Comparison of ENCODE assay signal across 22 cellular contexts in the genomic region with DNA sequence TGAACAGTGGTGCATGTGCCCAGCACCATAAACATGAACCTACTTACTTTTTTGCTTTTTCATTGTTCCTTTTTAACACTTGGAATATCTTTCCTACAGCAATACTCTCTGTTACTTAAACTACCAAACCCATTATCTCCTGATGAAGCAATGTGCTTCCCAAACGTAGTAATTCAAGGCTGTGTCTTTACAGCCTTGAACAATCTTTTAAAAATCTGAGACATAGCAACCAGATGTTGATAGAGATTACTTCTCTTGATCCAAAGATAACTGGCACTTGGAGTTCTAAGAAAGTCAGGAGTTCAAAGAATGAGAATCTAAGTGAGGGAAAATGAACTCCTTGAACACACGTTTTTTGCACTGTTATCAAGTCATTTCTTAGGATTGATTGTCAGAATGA.
"Had no signal": no experiment of that assay in that cellular context is flagged by ENCODE, and none has a peak within 500 bp of the region (broad histone marks: within the 10 kb centered on the region; RNA-seq: fewer than 3 reads in every experiment).

No MANE protein-coding gene starts in this region.

- FAIRE-seq: kidney had no signal

- DNase-seq: dorsolateral prefrontal cortex; effector CD4-positive, alpha-beta T cell; gastrocnemius medialis; head of caudate nucleus; kidney; left lung; mesenchymal stem cell; naive thymus-derived CD8-positive, alpha-beta T cell; nephron progenitor cell; nucleus accumbens; psoas muscle; right cardiac atrium; sigmoid colon; stimulated activated CD4-positive, alpha-beta T cell treated with anti-CD3 and anti-CD28 coated beads, Interleukin-2, amount 100 ng/mL, for 24 hours; stimulated activated CD4-positive, alpha-beta T cell treated with anti-CD3 and anti-CD28 coated beads, Interleukin-4, amount 100 ng/mL, for 24 hours; stimulated activated naive CD8-positive, alpha-beta T cell treated with anti-CD3 and anti-CD28 coated beads, Interleukin-15, Interleukin-2, amounts not matched to agents 100 U/mL and 50 U/mL, for 24 hours; substantia nigra; testis; tibial artery; upper lobe of right lung; uterus had no signal

- H3K27me3 ChIP-seq: dorsolateral prefrontal cortex, gastrocnemius medialis, left lung, sigmoid colon, testis, tibial artery, upper lobe of right lung, uterus had no signal

- H3K27ac ChIP-seq: dorsolateral prefrontal cortex, gastrocnemius medialis, left lung, psoas muscle, sigmoid colon, testis, tibial artery, upper lobe of right lung, uterus had no signal

- H3K4me1 ChIP-seq: testis had no signal

- H3K36me3 ChIP-seq: gastrocnemius medialis, left lung, sigmoid colon, upper lobe of right lung, uterus had no signal

- ATAC-seq: gastrocnemius medialis; left lung; naive thymus-derived CD8-positive, alpha-beta T cell; psoas muscle; right cardiac atrium; stimulated activated effector memory CD8-positive, alpha-beta T cell treated with anti-CD3 and anti-CD28 coated beads, Interleukin-12 subunit alpha, Interleukin-12 subunit beta, amount 100 ng/mL, for 72 hours; stimulated activated naive CD8-positive, alpha-beta T cell treated with anti-CD3 and anti-CD28 coated beads, Interleukin-15, Interleukin-2, amounts not matched to agents 100 U/mL and 50 U/mL, for 24 hours; upper lobe of right lung had no signal

- H3K4me3 ChIP-seq: dorsolateral prefrontal cortex, gastrocnemius medialis, left lung, psoas muscle, sigmoid colon, testis, tibial artery, upper lobe of right lung, uterus had no signal

- H3K9me3 ChIP-seq: gastrocnemius medialis, left lung, psoas muscle, sigmoid colon, testis, tibial artery, upper lobe of right lung, uterus had no signal
